Comparison of ENCODE assay signal across 1 cellular context in genomic region chr12:14994610-14995009, GRCh38.
TF ChIP-seq lines count a peak whose summit lies in the region.

No MANE protein-coding gene starts in this region.

TF ChIP-seq in H1, 55 proteins besides CTCF, POLR2A, EP300 and RAD21:
- TF ChIP-seq KDM4A (IDR thresholded peaks at IDR 0.05; ENCODE audit: low read depth, low read length, severe bottlenecking) (no peak), CREB1 (IDR thresholded peaks at IDR 0.05) (no peak), TAF7 (optimal IDR thresholded peaks at IDR 0.05; ENCODE audit: borderline replicate concordance, low read depth, low read length) (no peak), POLR2AphosphoS5 (IDR thresholded peaks at IDR 0.05; ENCODE audit: low read depth, low read length) (no peak), KDM5A (IDR thresholded peaks at IDR 0.05; ENCODE audit: low read length) (no peak), EZH2 (IDR thresholded peaks at IDR 0.05; ENCODE audit: low read depth, low read length, severe bottlenecking) (no peak), TBP (IDR thresholded peaks at IDR 0.05; ENCODE audit: low read depth, low read length) (no peak), TCF12 (IDR thresholded peaks at IDR 0.05; ENCODE audit: low read depth, low read length) (no peak)
